In the genomic region with DNA sequence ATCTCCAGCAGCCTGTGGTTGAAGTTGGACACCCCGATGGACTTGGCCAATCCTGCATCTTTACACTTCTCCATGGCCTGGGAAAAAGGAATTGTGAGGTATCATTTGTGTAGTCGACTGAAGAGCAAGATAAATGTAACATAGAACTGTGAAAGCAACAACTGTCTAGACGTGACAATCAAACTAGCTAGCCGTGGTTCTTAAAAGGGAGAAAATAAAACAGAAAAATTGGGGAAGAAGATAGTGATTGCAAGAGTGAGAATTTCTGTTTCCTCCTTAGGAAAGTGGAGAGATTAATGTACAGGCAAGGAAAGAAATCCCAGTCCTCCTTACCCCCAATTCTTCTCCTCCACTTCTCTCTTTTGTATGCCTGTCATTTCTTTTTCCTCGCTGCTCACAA, we compare ENCODE assay signal across 9 cellular contexts. TPM values are rescaled to one million over a fixed set of nuclear protein-coding genes. Genes with fewer than 3 reads are reported as not detected.
"Had no signal": no experiment of that assay in that cellular context is flagged by ENCODE, and none has a peak within 500 bp of the region (broad histone marks: within the 10 kb centered on the region; RNA-seq: fewer than 3 reads in every experiment).

No MANE protein-coding gene starts in this region.

- H3K9me3 Mint-ChIP-seq: HFFc6 had no signal

- H2AFZ ChIP-seq: GM23248 had no signal

- H3K9ac ChIP-seq: GM23248 had no signal

- H3K27ac Mint-ChIP-seq: HFFc6 had no signal

- H3K9me3 ChIP-seq: HAP-1 had no signal

- FAIRE-seq: HTR-8/SVneo had no signal

- DNase-seq: GM23248, GOT3, H7, HFFc6, IMR-90 had no signal

- H3K4me3 ChIP-seq: GM23248, HAP-1, K562 had no signal

- H3K36me3 ChIP-seq: HAP-1 had no signal

- H3K4me3 Mint-ChIP-seq: HFFc6 had no signal

- H3K27ac ChIP-seq: GM23248 had no signal

- H3K4me1 ChIP-seq: HAP-1 had no signal

- ATAC-seq: HCT116, K562 had no signal

RNA-seq across cellular contexts. Expression of gene AKR1C2, which starts 5.0 kb away (rescaled TPM):
- total RNA-seq: H7 had no signal
